ENCODE assay signal across 10 cellular contexts in the genomic region with DNA sequence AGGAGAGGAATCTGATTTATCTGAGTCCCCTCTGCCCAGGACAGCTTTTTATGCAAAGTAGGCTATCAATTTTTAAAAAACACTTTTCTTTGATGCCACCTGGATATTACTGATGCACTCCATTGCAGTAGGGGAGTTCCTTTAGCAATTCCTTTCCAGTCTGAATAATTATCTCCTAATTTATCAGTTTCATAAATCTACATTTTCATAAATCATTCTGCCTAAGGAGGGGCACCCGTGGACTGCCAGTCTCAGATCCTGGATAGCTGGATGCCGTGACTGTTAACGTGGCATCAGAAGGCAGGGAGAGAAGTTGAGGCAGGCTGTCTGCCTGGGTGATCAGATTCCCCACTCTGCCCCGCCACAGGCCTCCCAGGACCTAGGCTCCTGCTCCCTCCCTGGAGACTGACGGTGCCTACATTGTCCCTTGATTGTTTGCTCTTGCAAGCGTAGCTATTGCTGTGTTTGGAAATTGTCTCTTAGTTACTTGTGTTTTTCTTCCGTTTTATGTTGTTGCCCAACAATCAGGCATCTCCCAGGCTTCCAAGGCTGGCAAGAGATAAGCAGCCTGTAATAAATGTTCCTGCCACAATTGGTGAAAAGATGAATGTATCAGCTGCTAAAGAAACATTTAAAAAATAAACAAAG.
DNase-seq lines count a peak whose midpoint lies in the region; ATAC-seq lines count a peak whose summit lies in the region.
"Had no signal": no experiment of that assay in that cellular context is flagged by ENCODE, and none has a peak within 500 bp of the region (broad histone marks: within the 10 kb centered on the region; RNA-seq: fewer than 3 reads in every experiment).

No MANE protein-coding gene starts in this region.

- intact Hi-C loops in left ventricle myocardium superior (cut with micrococcal nuclease), result no loop called here

- peak; percentile 64 for DNase-seq in HuH-7 (ENCODE audit: low spot score)
- DNase-seq in astrocyte of the hippocampus (ENCODE audit: low read depth, low spot score), result peak; percentile 53
- DNase-seq in left ventricle myocardium superior, result no peak
- peak; percentile 26 for DNase-seq in renal cortical epithelial cell (ENCODE audit: low read depth)
- DNase-seq: DMS79, hippocampal formation, NCI-H1694 had no signal

- ATAC-seq in left ventricle myocardium superior, result peak; percentile 85
- no peak for ATAC-seq in HG03135 (IDR thresholded peaks at IDR 0.05; ENCODE audit: unreplicated experiment)
- no peak for ATAC-seq in GM18519 (IDR thresholded peaks at IDR 0.05; ENCODE audit: low FRiP score, unreplicated experiment)
- no peak for ATAC-seq in HG03108 (IDR thresholded peaks at IDR 0.05; ENCODE audit: unreplicated experiment)
